Comparison of ENCODE assay signal across 9 cellular contexts in genomic region chr10:14750900-14751575, GRCh38. TPM values are rescaled to one million over a fixed set of nuclear protein-coding genes. Genes with fewer than 3 reads are reported as not detected.
DNase-seq lines count a peak whose midpoint lies in the region; ATAC-seq and TF ChIP-seq lines count a peak whose summit lies in the region.
"Had no signal": no experiment of that assay in that cellular context is flagged by ENCODE, and none has a peak within 500 bp of the region (broad histone marks: within the 10 kb centered on the region; RNA-seq: fewer than 3 reads in every experiment).

No MANE protein-coding gene starts in this region.

- no peak overlapping the region for H4K91ac ChIP-seq in neuronal stem cell (ENCODE audit: low read depth, low read length, poor library complexity)

- peak overlapping the region; percentile 43 for H2BK120ac ChIP-seq in neuronal stem cell (ENCODE audit: low read depth, low read length)

- H3K18ac ChIP-seq in neuronal stem cell (ENCODE audit: low read length): peak overlapping the region; percentile 74

- H3K4me1 ChIP-seq in BE2C (peaks cover 35% of the 10 kb centered on the region), neuronal stem cell (ENCODE audit: control insufficient read depth in 2 of 2, insufficient read depth in 1 of 2, low read depth in 1 of 2, low read length in 2 of 2) (no peaks in the 10 kb centered on the region)

- no peak overlapping the region for H3K27ac ChIP-seq in neuronal stem cell (replicated peaks; ENCODE audit: low read length)
- no peak overlapping the region for H3K27ac ChIP-seq in brain microvascular endothelial cell

- no peak overlapping the region for H3K4ac ChIP-seq in neuronal stem cell (ENCODE audit: low read length)

- DNase-seq in BE2C (peak; percentile 91), cerebellar cortex (ENCODE audit: low spot score) (peak; percentile 39), neuronal stem cell (ENCODE audit: low spot score) (no peak), brain microvascular endothelial cell (no peak), AG08395 (ENCODE audit: low spot score) (no peak)
- no peak for DNase-seq in activated CD4-positive, alpha-beta T cell treated with anti-CD3 and anti-CD28 coated beads, Interleukin-2, amount 50 U/mL, for 4 hours
- DNase-seq: central memory CD4-positive, alpha-beta T cell had no signal

- ATAC-seq in HG02588 (IDR thresholded peaks at IDR 0.05; ENCODE audit: unreplicated experiment) (peak; percentile 46), GM21381 (IDR thresholded peaks at IDR 0.05; ENCODE audit: unreplicated experiment) (no peak)

- H3K4me3 ChIP-seq in BE2C (ENCODE audit: low read depth, low read length): no peak overlapping the region
- no peak overlapping the region for H3K4me3 ChIP-seq in neuronal stem cell (ENCODE audit: low read length in 2 of 2)
- H3K4me3 ChIP-seq in brain microvascular endothelial cell (ENCODE audit: low read depth, low read length): no peak overlapping the region

- no peak overlapping the region for H3K4me2 ChIP-seq in neuronal stem cell (ENCODE audit: insufficient read depth, low read length, poor library complexity, severe bottlenecking)

- H3K79me1 ChIP-seq in neuronal stem cell (ENCODE audit: low read depth, low read length): no peaks in the 10 kb centered on the region

- H4K8ac ChIP-seq in neuronal stem cell (ENCODE audit: low read depth, low read length): no peak overlapping the region

- no peak overlapping the region for H2AFZ ChIP-seq in neuronal stem cell (ENCODE audit: low read length)

- no peak for TF ChIP-seq CTCF in BE2C (IDR thresholded peaks at IDR 0.05; ENCODE audit: low read depth, low read length)
- no peak for TF ChIP-seq CTCF in brain microvascular endothelial cell (IDR thresholded peaks at IDR 0.05; ENCODE audit: low read depth, low read length, missing control alignments)

- H3K36me3 ChIP-seq in BE2C (no peaks in the 10 kb centered on the region), neuronal stem cell (replicated peaks in 1 of 2; ENCODE audit: control insufficient read depth in 2 of 2, insufficient read depth in 2 of 2, low read length in 2 of 2) (no peaks in the 10 kb centered on the region), brain microvascular endothelial cell (replicated peaks) (no peaks in the 10 kb centered on the region)

- no peak overlapping the region for H2AK5ac ChIP-seq in neuronal stem cell (ENCODE audit: low read depth, low read length)

- no CpG with 5 or more reads among the region's 7 CpGs for WGBS in neuronal stem cell (ENCODE audit: extremely low coverage in 2 of 2, insufficient read length in 2 of 2, insufficient replicate concordance in 1 of 2), 2 donors

- H3K14ac ChIP-seq in neuronal stem cell (ENCODE audit: low read length): no peak overlapping the region

- H3K9ac ChIP-seq in neuronal stem cell (ENCODE audit: low read depth, low read length, poor library complexity): no peak overlapping the region

- no peak overlapping the region for H2BK5ac ChIP-seq in neuronal stem cell (ENCODE audit: low read length)

- no peak overlapping the region for H2BK15ac ChIP-seq in neuronal stem cell (ENCODE audit: low read length)

- no peaks in the 10 kb centered on the region for H3K27me3 ChIP-seq in BE2C
- no peaks in the 10 kb centered on the region for H3K27me3 ChIP-seq in neuronal stem cell (ENCODE audit: control insufficient read depth in 3 of 3, insufficient read depth in 3 of 3, low read depth in 1 of 3, low read length in 3 of 3)
- H3K27me3 ChIP-seq in brain microvascular endothelial cell (replicated peaks): no peaks in the 10 kb centered on the region

- no peak overlapping the region for H2BK12ac ChIP-seq in neuronal stem cell (ENCODE audit: low read length)

- H3K23ac ChIP-seq in neuronal stem cell (ENCODE audit: low read depth, low read length, poor library complexity): no peak overlapping the region

- in situ Hi-C loops in brain microvascular endothelial cell (cut with HindIII; ENCODE audit: low pct_ligation_motif_present, low sequenced_read_pairs): no loop called here

- H3K9me3 ChIP-seq in BE2C: no peaks in the 10 kb centered on the region
- H3K9me3 ChIP-seq in neuronal stem cell (replicated peaks in 1 of 2; ENCODE audit: control insufficient read depth in 2 of 2, insufficient read depth in 1 of 2, low read depth in 1 of 2, low read length in 2 of 2): no peaks in the 10 kb centered on the region

RNA-seq across cellular contexts. Expression of gene FAM107B, which starts 23.7 kb away (rescaled TPM):
- polyA plus RNA-seq in BE2C (2012; ENCODE audit: insufficient read depth, insufficient read length, low read depth): 45.4 TPM
- 36.3 TPM for polyA plus RNA-seq in neuronal stem cell (2013, experiment 1 of 2)
- 37.5 TPM for polyA plus RNA-seq in neuronal stem cell (2013, experiment 2 of 2)

Comparison
In these comparisons a context has a peak if more than half of its experiments do, and no peak if none do; other contexts are left out.
1. DNase-seq: peak in BE2C (single experiment) and cerebellar cortex (single experiment); none in neuronal stem cell (single experiment), brain microvascular endothelial cell (single experiment), AG08395 (single experiment) and activated CD4-positive, alpha-beta T cell treated with anti-CD3 and anti-CD28 coated beads, Interleukin-2, amount 50 U/mL, for 4 hours (0 of 2).